ENCODE assay signal across 3 cellular contexts in the genomic region with DNA sequence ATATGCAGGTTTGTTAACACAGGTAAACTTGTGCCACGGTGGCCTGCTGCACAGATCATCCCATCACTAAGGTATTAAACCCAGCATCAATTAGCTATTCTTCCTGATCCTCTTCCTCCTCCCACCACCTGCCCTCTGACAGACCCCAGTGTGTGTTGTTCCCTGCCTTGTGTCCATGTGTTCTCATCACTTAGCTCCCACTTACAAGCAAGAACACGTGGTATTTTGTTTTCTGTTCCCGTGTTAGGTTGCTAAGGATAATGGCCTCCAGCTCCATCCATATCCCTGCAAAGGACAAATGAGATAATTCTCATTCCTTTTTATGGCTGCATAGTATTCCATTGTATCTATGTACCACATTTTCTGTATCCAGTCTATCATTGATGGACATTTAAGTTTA.
TF ChIP-seq lines count a peak whose summit lies in the region.

No MANE protein-coding gene starts in this region.

TF ChIP-seq in HepG2, 621 proteins besides CTCF, POLR2A, EP300 and RAD21:
- no peak for TF ChIP-seq NCOR1 (IDR thresholded peaks at IDR 0.05; ENCODE audit: borderline replicate concordance, low read length)
- TF ChIP-seq, protein P1, sequence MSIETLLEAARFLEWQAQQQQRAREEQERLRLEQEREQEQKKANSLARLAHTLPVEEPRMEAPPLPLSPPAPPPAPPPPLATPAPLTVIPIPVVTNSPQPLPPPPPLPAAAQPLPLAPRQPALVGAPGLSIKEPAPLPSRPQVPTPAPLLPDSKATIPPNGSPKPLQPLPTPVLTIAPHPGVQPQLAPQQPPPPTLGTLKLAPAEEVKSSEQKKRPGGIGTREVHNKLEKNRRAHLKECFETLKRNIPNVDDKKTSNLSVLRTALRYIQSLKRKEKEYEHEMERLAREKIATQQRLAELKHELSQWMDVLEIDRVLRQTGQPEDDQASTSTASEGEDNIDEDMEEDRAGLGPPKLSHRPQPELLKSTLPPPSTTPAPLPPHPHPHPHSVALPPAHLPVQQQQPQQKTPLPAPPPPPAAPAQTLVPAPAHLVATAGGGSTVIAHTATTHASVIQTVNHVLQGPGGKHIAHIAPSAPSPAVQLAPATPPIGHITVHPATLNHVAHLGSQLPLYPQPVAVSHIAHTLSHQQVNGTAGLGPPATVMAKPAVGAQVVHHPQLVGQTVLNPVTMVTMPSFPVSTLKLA (IDR thresholded peaks at IDR 0.05), result peak; percentile 94
- TF ChIP-seq KDM6A (CRISPR knock-in tag; IDR thresholded peaks at IDR 0.05; ENCODE audit: low read depth), result no peak

TF ChIP-seq in HEK293, 187 proteins besides CTCF, POLR2A, EP300 and RAD21:
- TF ChIP-seq ZNF146 (tag by site-specific recombination; IDR thresholded peaks at IDR 0.05) (peak; percentile 44; the same call in 1 of the 2 replicates), ZNF561 (tag by site-specific recombination; IDR thresholded peaks at IDR 0.05; ENCODE audit: borderline replicate concordance) (no peak), ZFP3 (tag by site-specific recombination; IDR thresholded peaks at IDR 0.05; ENCODE audit: low read depth) (no peak), ZNF239 (tag by site-specific recombination; IDR thresholded peaks at IDR 0.05) (no peak)
- TF ChIP-seq, protein P2, sequence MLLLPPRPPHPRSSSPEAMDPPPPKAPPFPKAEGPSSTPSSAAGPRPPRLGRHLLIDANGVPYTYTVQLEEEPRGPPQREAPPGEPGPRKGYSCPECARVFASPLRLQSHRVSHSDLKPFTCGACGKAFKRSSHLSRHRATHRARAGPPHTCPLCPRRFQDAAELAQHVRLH (tag by site-specific recombination; IDR thresholded peaks at IDR 0.05), result no peak

TF ChIP-seq in K562, 482 proteins besides CTCF, POLR2A, EP300 and RAD21:
- TF ChIP-seq, protein P3, sequence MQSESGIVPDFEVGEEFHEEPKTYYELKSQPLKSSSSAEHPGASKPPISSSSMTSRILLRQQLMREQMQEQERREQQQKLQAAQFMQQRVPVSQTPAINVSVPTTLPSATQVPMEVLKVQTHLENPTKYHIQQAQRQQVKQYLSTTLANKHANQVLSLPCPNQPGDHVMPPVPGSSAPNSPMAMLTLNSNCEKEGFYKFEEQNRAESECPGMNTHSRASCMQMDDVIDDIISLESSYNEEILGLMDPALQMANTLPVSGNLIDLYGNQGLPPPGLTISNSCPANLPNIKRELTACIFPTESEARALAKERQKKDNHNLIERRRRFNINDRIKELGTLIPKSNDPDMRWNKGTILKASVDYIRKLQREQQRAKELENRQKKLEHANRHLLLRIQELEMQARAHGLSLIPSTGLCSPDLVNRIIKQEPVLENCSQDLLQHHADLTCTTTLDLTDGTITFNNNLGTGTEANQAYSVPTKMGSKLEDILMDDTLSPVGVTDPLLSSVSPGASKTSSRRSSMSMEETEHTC (IDR thresholded peaks at IDR 0.05), result no peak
- peak; percentile 32 for TF ChIP-seq ZNF146 (CRISPR knock-in tag; IDR thresholded peaks at IDR 0.05; ENCODE audit: unreplicated experiment)
